1 cellular context compared by ENCODE assay signal in genomic region chr4:10111067-10111801, GRCh38.
TF ChIP-seq lines count a peak whose summit lies in the region.

No MANE protein-coding gene starts in this region.

TF ChIP-seq in H1, 55 proteins besides CTCF, POLR2A, EP300 and RAD21:
- TF ChIP-seq, protein P1, sequence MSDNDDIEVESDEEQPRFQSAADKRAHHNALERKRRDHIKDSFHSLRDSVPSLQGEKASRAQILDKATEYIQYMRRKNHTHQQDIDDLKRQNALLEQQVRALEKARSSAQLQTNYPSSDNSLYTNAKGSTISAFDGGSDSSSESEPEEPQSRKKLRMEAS (IDR thresholded peaks at IDR 0.05): 0 out of 2 replicates have a peak, but pooled peaks have one; percentile 16
- TF ChIP-seq YY1 (IDR thresholded peaks at IDR 0.05; ENCODE audit: low read depth, low read length) (peak; percentile 75; the same call in 1 of the 2 replicates), POLR2AphosphoS5 (IDR thresholded peaks at IDR 0.05; ENCODE audit: low read depth, low read length) (peak; percentile 91), SIN3A (conservative IDR thresholded peaks at IDR 0.05 in 1 of 2, IDR thresholded peaks at IDR 0.05 in 1 of 2; ENCODE audit: low read depth in 1 of 2, low read length in 2 of 2) (0 out of 4 replicates have a peak, but pooled peaks of 1 of the 2 experiments have one; percentile 21), BACH1 (IDR thresholded peaks at IDR 0.05; ENCODE audit: low read length) (peak; percentile 71), TBP (IDR thresholded peaks at IDR 0.05; ENCODE audit: low read depth, low read length) (no peak), GTF2F1 (IDR thresholded peaks at IDR 0.05; ENCODE audit: borderline replicate concordance, low read depth, low read length) (0 out of 2 replicates have a peak, but pooled peaks have one; percentile 17)
- TF ChIP-seq, protein P2, sequence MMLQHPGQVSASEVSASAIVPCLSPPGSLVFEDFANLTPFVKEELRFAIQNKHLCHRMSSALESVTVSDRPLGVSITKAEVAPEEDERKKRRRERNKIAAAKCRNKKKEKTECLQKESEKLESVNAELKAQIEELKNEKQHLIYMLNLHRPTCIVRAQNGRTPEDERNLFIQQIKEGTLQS (IDR thresholded peaks at IDR 0.05; ENCODE audit: insufficient read depth, low read depth, low read length): no peak
